ENCODE assay signal across 20 cellular contexts in genomic region chr7:44673771-44674170, GRCh38.
"Had no signal": no experiment of that assay in that cellular context is flagged by ENCODE, and none has a peak within 500 bp of the region (broad histone marks: within the 10 kb centered on the region; RNA-seq: fewer than 3 reads in every experiment).

No MANE protein-coding gene starts in this region.

- H3K27ac ChIP-seq: ascending aorta, brain microvascular endothelial cell, foreskin keratinocyte, pancreas, psoas muscle, vagina had no signal

- H3K27ac Mint-ChIP-seq: activated naive CD4-positive, alpha-beta T cell treated with anti-CD3 and anti-CD28 coated beads, Interleukin-2, amount 50 U/mL, for 24 hours; nephron progenitor cell had no signal

- DNase-seq: activated CD4-positive, alpha-beta T cell treated with anti-CD3 and anti-CD28 coated beads for 1 hour; activated CD4-positive, alpha-beta T cell treated with anti-CD3 and anti-CD28 coated beads, Interleukin-2, amount 50 U/mL, for 4 hours; activated gamma-delta T cell; brain microvascular endothelial cell; caudate nucleus; dermis blood vessel endothelial cell; effector CD8-positive, alpha-beta T cell; foreskin keratinocyte; hypothalamus; nephron progenitor cell; pancreas; psoas muscle; right cardiac atrium; stimulated activated CD4-positive, alpha-beta T cell treated with anti-CD3 and anti-CD28 coated beads, Interleukin-12 subunit alpha, Interleukin-12 subunit beta, amount 100 ng/mL, for 4 hours; stimulated activated CD4-positive, alpha-beta T cell treated with anti-CD3 and anti-CD28 coated beads, Interleukin-4, amount 100 ng/mL, for 4 hours; trophoblast cell; WERI-Rb-1 had no signal

- H3K4me3 Mint-ChIP-seq: activated naive CD4-positive, alpha-beta T cell treated with anti-CD3 and anti-CD28 coated beads, Interleukin-2, amount 50 U/mL, for 24 hours; nephron progenitor cell had no signal

- H3K4me1 ChIP-seq: ascending aorta, foreskin keratinocyte, pancreas had no signal

- H3K27me3 Mint-ChIP-seq: activated naive CD4-positive, alpha-beta T cell treated with anti-CD3 and anti-CD28 coated beads, Interleukin-2, amount 50 U/mL, for 24 hours had no signal

- H3K9me3 ChIP-seq: ascending aorta, pancreas, psoas muscle, vagina had no signal

- ATAC-seq: foreskin keratinocyte, pancreas, psoas muscle, right cardiac atrium had no signal

- H3K27me3 ChIP-seq: ascending aorta, brain microvascular endothelial cell, foreskin keratinocyte, pancreas, vagina had no signal

- H3K4me3 ChIP-seq: ascending aorta, pancreas, psoas muscle, vagina had no signal
